18 cellular contexts compared by ENCODE assay signal in genomic region chr5:1461396-1461795, GRCh38. TPM values are rescaled to one million over a fixed set of nuclear protein-coding genes. Genes with fewer than 3 reads are reported as not detected.
A peak's percentile ranks its signal among the peaks of the same experiment; 100 is the strongest.
DNase-seq lines count a peak whose midpoint lies in the region; ATAC-seq and TF ChIP-seq lines count a peak whose summit lies in the region.
"Had no signal": no experiment of that assay in that cellular context is flagged by ENCODE, and none has a peak within 500 bp of the region (broad histone marks: within the 10 kb centered on the region; RNA-seq: fewer than 3 reads in every experiment).

No MANE protein-coding gene starts in this region.

- peaks cover 12% of the 10 kb centered on the region for H3K36me3 Mint-ChIP-seq in natural killer cell

- H3K27me3 ChIP-seq in SK-N-SH (ENCODE audit: insufficient read depth) (no peaks in the 10 kb centered on the region), BE2C (no peaks in the 10 kb centered on the region), H7 (ENCODE audit: control insufficient read depth, insufficient read depth, low read length) (no peaks in the 10 kb centered on the region), sigmoid colon (no peaks in the 10 kb centered on the region)
- H3K27me3 ChIP-seq: BLaER1 had no signal

- H3K4me3 Mint-ChIP-seq in natural killer cell, result no peak overlapping the region
- H3K4me3 Mint-ChIP-seq: CD8-positive, alpha-beta memory T cell; H9 had no signal

- intact Hi-C loops in sigmoid colon (cut with DNase I) (no loop called here), natural killer cell (cut with micrococcal nuclease) (no loop called here)

- no peaks in the 10 kb centered on the region for H4K20me1 ChIP-seq in SK-N-SH (ENCODE audit: insufficient read depth)

- H3K27ac Mint-ChIP-seq in natural killer cell, result peak overlapping the region in 1 of 2 donors; percentile 50
- H3K27ac Mint-ChIP-seq: CD8-positive, alpha-beta memory T cell had no signal

- H3K79me2 ChIP-seq in SK-N-SH (ENCODE audit: insufficient read depth), result no peaks in the 10 kb centered on the region

- peaks cover 26% of the 10 kb centered on the region for H3F3A ChIP-seq in SK-N-SH (replicated peaks; ENCODE audit: insufficient read depth)

- CTCF ChIA-PET in SK-N-SH (lab: Yijun Ruan, JAX) (no interaction called here), RWPE1 (lab: Yijun Ruan, JAX) (no interaction called here)

- H3K9me2 ChIP-seq in SK-N-SH, result no peaks in the 10 kb centered on the region

- H3K9ac ChIP-seq in SK-N-SH, result no peak overlapping the region
- H3K9ac ChIP-seq: BLaER1, GM23248 had no signal

- TF ChIP-seq CTCF in SK-N-SH (IDR thresholded peaks at IDR 0.05), result no peak
- no peak for TF ChIP-seq CTCF in BE2C (IDR thresholded peaks at IDR 0.05; ENCODE audit: low read depth, low read length)
- no peak for TF ChIP-seq CTCF in sigmoid colon (IDR thresholded peaks at IDR 0.05)
- TF ChIP-seq CTCF in RWPE1 (conservative IDR thresholded peaks at IDR 0.05; ENCODE audit: low read depth), result no peak
- no peak for TF ChIP-seq CTCF in natural killer cell (IDR thresholded peaks at IDR 0.05)

- no peak overlapping the region for H3K4me2 ChIP-seq in SK-N-SH

- H3K9me3 ChIP-seq in SK-N-SH (0 out of 2 replicates have a peak, but pooled peaks cover 6% of the 10 kb centered on the region), BE2C (no peaks in the 10 kb centered on the region; the same call in 1 of the 2 replicates), sigmoid colon (peaks cover 0 to 5% (median 0%) of the 10 kb centered on the region in 4 donors)

- H3K9me3 Mint-ChIP-seq in natural killer cell, result peaks cover 4 to 5% of the 10 kb centered on the region in 2 donors

- peaks cover 17 to 18% of the 10 kb centered on the region in 2 donors for H3K4me1 Mint-ChIP-seq in natural killer cell
- H3K4me1 Mint-ChIP-seq: H9 had no signal

- no peak for TF ChIP-seq RAD21 in SK-N-SH (IDR thresholded peaks at IDR 0.05; ENCODE audit: low read length)

- POLR2A ChIA-PET in SK-N-SH (lab: Yijun Ruan, JAX) (no interaction called here), RWPE1 (lab: Yijun Ruan, JAX; ENCODE audit: low non-redundant PET) (no interaction called here)

- H3K4me3 ChIP-seq in SK-N-SH (ENCODE audit: low read depth in 2 of 2, low read length in 1 of 2) (no peak overlapping the region), BE2C (ENCODE audit: low read depth, low read length) (no peak overlapping the region), H7 (ENCODE audit: insufficient read depth, low read depth, low read length) (no peak overlapping the region), sigmoid colon (no peak overlapping the region)
- H3K4me3 ChIP-seq: BLaER1, GM23248 had no signal

- 98% methylated on average over 10 of the region's 10 CpGs for WGBS in SK-N-SH (ENCODE audit: low lambda C conversion rate)
- 97 to 98% methylated on average over 10 of the region's 10 CpGs for WGBS in sigmoid colon, 2 donors

- H3K36me3 ChIP-seq in SK-N-SH (replicated peaks in 1 of 2; ENCODE audit: control insufficient read depth in 1 of 2, insufficient read depth in 2 of 2, low read length in 1 of 2), result peaks cover 8 to 32% of the 10 kb centered on the region in 2 experiments
- H3K36me3 ChIP-seq in BE2C, result peaks cover 53% of the 10 kb centered on the region
- peaks cover 42% of the 10 kb centered on the region for H3K36me3 ChIP-seq in H7 (replicated peaks; ENCODE audit: control insufficient read depth, insufficient read depth, low read length)
- H3K36me3 ChIP-seq in sigmoid colon, result peaks cover 5 to 55% (median 19%) of the 10 kb centered on the region in 4 donors

- no peak for TF ChIP-seq POLR2A in sigmoid colon (IDR thresholded peaks at IDR 0.05)

- ATAC-seq in SK-N-SH treated with all-trans-retinoic acid at 6 μM for 48 hours (no peak), HG03432 (IDR thresholded peaks at IDR 0.05; ENCODE audit: unreplicated experiment) (no peak), natural killer cell (no peak)

- H3K4me1 ChIP-seq in SK-N-SH (ENCODE audit: control insufficient read depth in 1 of 2, insufficient read depth in 2 of 2, low read depth in 1 of 2, low read length in 1 of 2), result peaks cover 0 to 7% of the 10 kb centered on the region in 2 experiments; a peak in 1 of 4 replicates
- no peaks in the 10 kb centered on the region for H3K4me1 ChIP-seq in BE2C
- no peaks in the 10 kb centered on the region for H3K4me1 ChIP-seq in sigmoid colon
- H3K4me1 ChIP-seq: Caco-2 had no signal

- H2AFZ ChIP-seq in SK-N-SH (ENCODE audit: low read depth), result no peak overlapping the region
- H2AFZ ChIP-seq: GM23248 had no signal

- no peak overlapping the region for H3K27ac ChIP-seq in SK-N-SH (ENCODE audit: low read depth in 2 of 2, low read length in 1 of 2)
- no peak overlapping the region for H3K27ac ChIP-seq in sigmoid colon
- no peak overlapping the region for H3K27ac ChIP-seq in RWPE1
- H3K27ac ChIP-seq: 22Rv1, BLaER1, GM23248 had no signal

- no peaks in the 10 kb centered on the region for H3K27me3 Mint-ChIP-seq in natural killer cell (ENCODE audit: low read depth in 2 of 2)

- TF ChIP-seq EP300 in SK-N-SH (IDR thresholded peaks at IDR 0.05; ENCODE audit: borderline replicate concordance in 1 of 2, low read depth in 1 of 2, low read length in 1 of 2) (no peak), sigmoid colon (IDR thresholded peaks at IDR 0.05) (no peak)

- DNase-seq in SK-N-SH (peak; percentile 24), BE2C (peak; percentile 3), H7 (peak; percentile 56), sigmoid colon (peak; percentile 29), RWPE1 (ENCODE audit: low spot score) (no peak), natural killer cell (no peak)
- DNase-seq: Caco-2, DMS53, GF-D8, GM23248, H9 had no signal

TF ChIP-seq in SK-N-SH, 30 proteins besides CTCF, POLR2A, EP300 and RAD21:
- no peak for TF ChIP-seq RCOR1 (IDR thresholded peaks at IDR 0.05; ENCODE audit: low read length)
- TF ChIP-seq JUND (IDR thresholded peaks at IDR 0.05), result no peak
- TF ChIP-seq FOXM1 (IDR thresholded peaks at IDR 0.05; ENCODE audit: low read depth), result no peak
- TF ChIP-seq SIN3A (IDR thresholded peaks at IDR 0.05; ENCODE audit: borderline replicate concordance, low read depth, low read length), result no peak
- no peak for TF ChIP-seq GATA2 (CRISPR knock-in tag; IDR thresholded peaks at IDR 0.05)
- no peak for TF ChIP-seq USF1 (IDR thresholded peaks at IDR 0.05; ENCODE audit: borderline replicate concordance, low read depth)
- no peak for TF ChIP-seq EZH2phosphoT487 (IDR thresholded peaks at IDR 0.05; ENCODE audit: borderline replicate concordance, low read depth)
- no peak for TF ChIP-seq MXI1 (IDR thresholded peaks at IDR 0.05; ENCODE audit: low read depth, low read length)
- no peak for TF ChIP-seq PBX3 (IDR thresholded peaks at IDR 0.05)

TF ChIP-seq in SK-N-SH treated with all-trans-retinoic acid at 6 μM for 48 hours, 23 proteins besides CTCF, POLR2A, EP300 and RAD21:
- TF ChIP-seq ZNF70 (CRISPR knock-in tag; IDR thresholded peaks at IDR 0.05) (no peak), PPARA (CRISPR knock-in tag; IDR thresholded peaks at IDR 0.05; ENCODE audit: borderline replicate concordance) (no peak), CREB5 (CRISPR knock-in tag; IDR thresholded peaks at IDR 0.05; ENCODE audit: low read depth) (no peak), ARNTL (CRISPR knock-in tag; IDR thresholded peaks at IDR 0.05; ENCODE audit: borderline replicate concordance, low read depth) (no peak)
TF ChIP-seq in SK-N-SH treated with all-trans-retinoic acid at 6 μM for 48 hours: peak in this region for 0.

RNA-seq across cellular contexts. Expression of gene SLC6A3, which starts 16.2 kb away (rescaled TPM):
- polyA plus RNA-seq in SK-N-SH (2012; rRNA removed) (not detected in 2 replicates), sigmoid colon (under 1 TPM in 1 of 3 donors, not detected in 2; 0.06 TPM)
- not detected in 2 replicates for polyA plus RNA-seq in SK-N-SH (2012; cell fraction: cytosol; rRNA removed)
- not detected in 2 replicates for polyA plus RNA-seq in SK-N-SH (2012; cell fraction: nucleus; rRNA removed)
- polyA plus RNA-seq in BE2C (2012; ENCODE audit: insufficient read depth, insufficient read length, low read depth), result 1.2 TPM
- total RNA-seq in H7 (2014; rRNA removed; shearing (Covaris generic)), result 0.07 TPM in 2 replicates
- total RNA-seq in sigmoid colon (not detected), natural killer cell (not detected)
- total RNA-seq: A673; Caco-2; CD8-positive, alpha-beta memory T cell; GM23248; HT-29 had no signal
- polyA plus RNA-seq: CD8-positive, alpha-beta memory T cell; GM23248 had no signal

Comparison
In these comparisons a context has a peak if more than half of its experiments do, and no peak if none do; other contexts are left out.
1. DNase-seq: peak in SK-N-SH (single experiment), BE2C (single experiment), H7 (single experiment) and sigmoid colon (single experiment); none in RWPE1 (single experiment) and natural killer cell (single experiment).